Comparison of ENCODE assay signal across 10 cellular contexts in the genomic region with DNA sequence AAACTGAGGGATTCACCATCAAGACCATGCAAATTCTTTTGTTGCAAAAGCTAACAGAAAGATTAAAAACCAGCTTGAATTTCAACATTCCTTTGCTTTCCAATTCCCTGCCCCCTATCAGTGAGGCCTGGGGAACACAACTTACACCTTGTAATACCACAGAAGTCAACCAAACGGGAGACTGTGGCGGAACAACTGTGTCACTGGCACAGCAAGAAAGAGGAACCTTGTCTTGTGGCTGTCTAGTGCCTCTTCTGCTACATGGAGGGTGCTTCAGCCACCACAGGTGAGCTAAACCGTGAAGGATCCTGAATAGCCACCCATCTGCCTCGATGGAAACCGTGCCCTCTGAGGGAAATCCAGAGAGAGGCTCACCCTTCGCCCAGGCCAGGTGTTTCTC. TPM values are rescaled to one million over a fixed set of nuclear protein-coding genes. Genes with fewer than 3 reads are reported as not detected.
DNase-seq lines count a peak whose midpoint lies in the region; ATAC-seq and TF ChIP-seq lines count a peak whose summit lies in the region.
"Had no signal": no experiment of that assay in that cellular context is flagged by ENCODE, and none has a peak within 500 bp of the region (broad histone marks: within the 10 kb centered on the region; RNA-seq: fewer than 3 reads in every experiment).

No MANE protein-coding gene starts in this region.

- intact Hi-C loops in activated CD4-positive, alpha-beta T cell treated with anti-CD3 and anti-CD28 coated beads, Interleukin-2, amount 10 ng/mL, durations not matched to agents 24 days and 14 days (cut with micrococcal nuclease), result no loop called here
- intact Hi-C loops in body of pancreas (cut with DNase I), result no loop called here

- no peak overlapping the region for H3K4me3 ChIP-seq in body of pancreas

- H3K27me3 ChIP-seq in body of pancreas, result no peaks in the 10 kb centered on the region

- DNase-seq in activated CD4-positive, alpha-beta T cell treated with anti-CD3 and anti-CD28 coated beads, Interleukin-2, amount 10 ng/mL, durations not matched to agents 24 days and 14 days, result no peak
- no peak for DNase-seq in activated CD4-positive, alpha-beta T cell treated with anti-CD3 and anti-CD28 coated beads, Interleukin-2, amount 50 U/mL, for 4 hours
- DNase-seq in NOMO-1 treated with dmso at 0.1 percent for 144 hours (lab: John Stamatoyannopoulos, UW; ENCODE audit: unreplicated experiment), result peak; percentile 32
- peak in 1 of 4 donors; percentile 63 for DNase-seq in body of pancreas
- no peak for DNase-seq in retina
- no peak for DNase-seq in middle frontal gyrus (ENCODE audit: extremely low spot score, low spot score)
- DNase-seq: HCEC 1CT, NCI-H1092 treated with DMSO at 0.1 percent for 48 hours had no signal

- no peaks in the 10 kb centered on the region for H3K36me3 ChIP-seq in body of pancreas (replicated peaks in 1 of 2; ENCODE audit: insufficient read depth in 1 of 2, low read depth in 2 of 2)

- H3K9me3 Mint-ChIP-seq in activated CD4-positive, alpha-beta T cell treated with anti-CD3 and anti-CD28 coated beads, Interleukin-2, amount 10 ng/mL, durations not matched to agents 24 days and 14 days, result no peaks in the 10 kb centered on the region
- no peaks in the 10 kb centered on the region for H3K9me3 Mint-ChIP-seq in stimulated activated memory B cell treated with anti-CD40 and anti-IgM and Interleukin-4, amounts not matched to agents 10 μg/mL and 1 μg/mL and 100 μg/mL, for 72 hours

- peak overlapping the region in 3 of 4 donors; percentile 15 to 66 (median 56) for H3K27ac ChIP-seq in body of pancreas

- peaks cover 37% of the 10 kb centered on the region for H3K36me3 Mint-ChIP-seq in activated CD4-positive, alpha-beta T cell treated with anti-CD3 and anti-CD28 coated beads, Interleukin-2, amount 10 ng/mL, durations not matched to agents 24 days and 14 days (ENCODE audit: low read depth)
- peaks cover 52% of the 10 kb centered on the region for H3K36me3 Mint-ChIP-seq in stimulated activated memory B cell treated with anti-CD40 and anti-IgM and Interleukin-4, amounts not matched to agents 10 μg/mL and 1 μg/mL and 100 μg/mL, for 72 hours

- H3K27me3 Mint-ChIP-seq in activated CD4-positive, alpha-beta T cell treated with anti-CD3 and anti-CD28 coated beads, Interleukin-2, amount 10 ng/mL, durations not matched to agents 24 days and 14 days, result no peaks in the 10 kb centered on the region
- no peaks in the 10 kb centered on the region for H3K27me3 Mint-ChIP-seq in stimulated activated memory B cell treated with anti-CD40 and anti-IgM and Interleukin-4, amounts not matched to agents 10 μg/mL and 1 μg/mL and 100 μg/mL, for 72 hours

- no peaks in the 10 kb centered on the region for H3K9me3 ChIP-seq in body of pancreas

- H3K4me3 Mint-ChIP-seq in activated CD4-positive, alpha-beta T cell treated with anti-CD3 and anti-CD28 coated beads, Interleukin-2, amount 10 ng/mL, durations not matched to agents 24 days and 14 days, result no peak overlapping the region
- H3K4me3 Mint-ChIP-seq in stimulated activated memory B cell treated with anti-CD40 and anti-IgM and Interleukin-4, amounts not matched to agents 10 μg/mL and 1 μg/mL and 100 μg/mL, for 72 hours, result peak overlapping the region; percentile 32

- H3K27ac Mint-ChIP-seq in activated CD4-positive, alpha-beta T cell treated with anti-CD3 and anti-CD28 coated beads, Interleukin-2, amount 10 ng/mL, durations not matched to agents 24 days and 14 days, result peak overlapping the region; percentile 59
- peak overlapping the region; percentile 65 for H3K27ac Mint-ChIP-seq in stimulated activated memory B cell treated with anti-CD40 and anti-IgM and Interleukin-4, amounts not matched to agents 10 μg/mL and 1 μg/mL and 100 μg/mL, for 72 hours

- 58% methylated on average over 5 to 6 of the region's 6 CpGs for WGBS in body of pancreas, 2 donors

- no peak for TF ChIP-seq POLR2A in body of pancreas (IDR thresholded peaks at IDR 0.05)

- peaks cover 64% of the 10 kb centered on the region for H3K4me1 Mint-ChIP-seq in activated CD4-positive, alpha-beta T cell treated with anti-CD3 and anti-CD28 coated beads, Interleukin-2, amount 10 ng/mL, durations not matched to agents 24 days and 14 days
- peaks cover 77% of the 10 kb centered on the region for H3K4me1 Mint-ChIP-seq in stimulated activated memory B cell treated with anti-CD40 and anti-IgM and Interleukin-4, amounts not matched to agents 10 μg/mL and 1 μg/mL and 100 μg/mL, for 72 hours

- ATAC-seq in body of pancreas (no peak), HG02973 (IDR thresholded peaks at IDR 0.05; ENCODE audit: unreplicated experiment) (no peak)
- ATAC-seq in stimulated activated memory B cell treated with anti-CD40 and anti-IgM and Interleukin-4, amounts not matched to agents 10 μg/mL and 1 μg/mL and 100 μg/mL, for 72 hours, result peak; percentile 96

- no peak for TF ChIP-seq CTCF in body of pancreas (IDR thresholded peaks at IDR 0.05)

- peaks cover 75% of the 10 kb centered on the region for H3K4me1 ChIP-seq in body of pancreas

RNA-seq across cellular contexts. Expression of gene CCDC12, which starts 11.4 kb away (rescaled TPM):
- 55.3 and 66.2 TPM in 2 replicates for total RNA-seq in activated CD4-positive, alpha-beta T cell treated with anti-CD3 and anti-CD28 coated beads, Interleukin-2, amount 10 ng/mL, durations not matched to agents 24 days and 14 days
- 10 to 100 TPM; 25.4 to 67.2 TPM for total RNA-seq in body of pancreas

RNA-seq across cellular contexts. Expression of gene NBEAL2, which starts 14.3 kb away (rescaled TPM):
- total RNA-seq in activated CD4-positive, alpha-beta T cell treated with anti-CD3 and anti-CD28 coated beads, Interleukin-2, amount 10 ng/mL, durations not matched to agents 24 days and 14 days, result 115 and 119 TPM in 2 replicates
- total RNA-seq in body of pancreas, result 100 to 1,000 TPM in 1 of 2 donors, 10 to 100 TPM in 1; 98.8 to 151 TPM
